In genomic region chr16:55543470-55543869, GRCh38 we compare ENCODE assay signal across 9 cellular contexts. TPM values are rescaled to one million over a fixed set of nuclear protein-coding genes. Genes with fewer than 3 reads are reported as not detected.
DNase-seq lines count a peak whose midpoint lies in the region; ATAC-seq, FAIRE-seq and TF ChIP-seq lines count a peak whose summit lies in the region.
"Had no signal": no experiment of that assay in that cellular context is flagged by ENCODE, and none has a peak within 500 bp of the region (broad histone marks: within the 10 kb centered on the region; RNA-seq: fewer than 3 reads in every experiment).

No MANE protein-coding gene starts in this region.

- TF ChIP-seq RAD21 in IMR-90 (IDR thresholded peaks at IDR 0.05; ENCODE audit: low read length) (peak; percentile 64), K562 (CRISPR knock-in tag; conservative IDR thresholded peaks at IDR 0.05 in 1 of 2, IDR thresholded peaks at IDR 0.05 in 1 of 2) (peak; percentile 55 to 59)

- H3K9ac ChIP-seq in IMR-90 (ENCODE audit: low read depth, low read length): no peak overlapping the region
- no peak overlapping the region for H3K9ac ChIP-seq in K562 (ENCODE audit: insufficient read depth in 1 of 2, low read depth in 2 of 2, low read length in 2 of 2)

- H3K27ac ChIP-seq in 22Rv1: no peak overlapping the region
- H3K27ac ChIP-seq in IMR-90 (ENCODE audit: insufficient read depth, low read length): no peak overlapping the region
- H3K27ac ChIP-seq in K562 (ENCODE audit: extremely low read depth, low read depth, low read length): no peak overlapping the region

- no peaks in the 10 kb centered on the region for H3K79me1 ChIP-seq in IMR-90 (ENCODE audit: low read depth in 1 of 2, low read length in 2 of 2)

- H3K4me1 ChIP-seq in IMR-90 (ENCODE audit: control insufficient read depth, insufficient read depth, low read length): peaks cover 6% of the 10 kb centered on the region
- no peaks in the 10 kb centered on the region for H3K4me1 ChIP-seq in K562 (replicated peaks in 1 of 2; ENCODE audit: control insufficient read depth in 2 of 2, insufficient read depth in 2 of 2, low read length in 2 of 2)
- H3K4me1 ChIP-seq: Caco-2 had no signal

- no peak overlapping the region for H3K18ac ChIP-seq in IMR-90 (ENCODE audit: low read depth, low read length)

- H3K4me1 Mint-ChIP-seq in effector memory CD8-positive, alpha-beta T cell (ENCODE audit: low read depth in 2 of 2): no peaks in the 10 kb centered on the region

- TF ChIP-seq EP300 in K562 (IDR thresholded peaks at IDR 0.05; ENCODE audit: low read length): no peak

- no peak overlapping the region for H4K91ac ChIP-seq in IMR-90 (ENCODE audit: insufficient read depth, low read depth, low read length)

- TF ChIP-seq POLR2A in IMR-90 (IDR thresholded peaks at IDR 0.05; ENCODE audit: low read depth, low read length) (no peak), K562 (conservative IDR thresholded peaks at IDR 0.05) (no peak)

- H3K36me3 ChIP-seq in IMR-90 (ENCODE audit: control insufficient read depth, insufficient read depth, low read length) (peaks cover 2% of the 10 kb centered on the region; the same call in 1 of the 2 replicates), K562 (ENCODE audit: control insufficient read depth, insufficient read depth, low read length) (no peaks in the 10 kb centered on the region)

- H2AK9ac ChIP-seq in IMR-90 (replicated peaks; ENCODE audit: low read depth, low read length, poor library complexity): no peak overlapping the region

- H3K56ac ChIP-seq in IMR-90 (ENCODE audit: extremely low read depth, insufficient read depth, low read length): no peak overlapping the region

- H2AFZ ChIP-seq in IMR-90 (replicated peaks; ENCODE audit: low read length, poor library complexity): no peak overlapping the region
- no peak overlapping the region for H2AFZ ChIP-seq in K562 (ENCODE audit: low read depth, low read length)

- H4K5ac ChIP-seq in IMR-90 (ENCODE audit: low read depth, low read length): no peak overlapping the region

- H4K8ac ChIP-seq in IMR-90 (ENCODE audit: low read depth in 2 of 2, low read length in 2 of 2): no peak overlapping the region

- in situ Hi-C loops in IMR-90 (cut with MboI; ENCODE audit: low sequenced_read_pairs): loop anchor here (5.0 to 10.0 kb wide), 2 partner anchors 76 to 301 kb away; no protein-coding TSS in a partner anchor
- in situ Hi-C loops in K562 (cut with MboI): no loop called here

- no peaks in the 10 kb centered on the region for H3K9me3 Mint-ChIP-seq in effector memory CD8-positive, alpha-beta T cell

- H2BK20ac ChIP-seq in IMR-90 (ENCODE audit: low read depth, low read length): no peak overlapping the region

- intact Hi-C loops in IMR-90 (cut with micrococcal nuclease) (loop anchor here (1.0 to 10.0 kb wide), 5 partner anchors 48 to 1599 kb away; no protein-coding TSS in a partner anchor), K562 (cut with micrococcal nuclease) (loop anchor here (1.0 kb wide), 1 partner anchor 78 kb away; no protein-coding TSS in a partner anchor)

- H3K4me2 ChIP-seq in IMR-90 (ENCODE audit: low read depth, low read length) (no peak overlapping the region), K562 (ENCODE audit: insufficient read depth, low read length) (no peak overlapping the region)

- H3K36me3 Mint-ChIP-seq in effector memory CD8-positive, alpha-beta T cell (ENCODE audit: insufficient read depth): no peaks in the 10 kb centered on the region

- H3K27ac Mint-ChIP-seq in effector memory CD8-positive, alpha-beta T cell: no peak overlapping the region

- no peaks in the 10 kb centered on the region for H3K79me2 ChIP-seq in K562 (ENCODE audit: control insufficient read depth, insufficient read depth, low read length)

- no peak overlapping the region for H3K23ac ChIP-seq in IMR-90 (ENCODE audit: low read depth, low read length)

- CTCF ChIA-PET in IMR-90 (lab: Yijun Ruan, JAX) (interaction anchor here (2.5 kb wide), 1 partner anchor 79 kb away, joined by 14 read pairs; no protein-coding TSS in a partner anchor), K562 (lab: Yijun Ruan, JAX; ENCODE audit: low intra/inter-chr PET ratio) (interaction anchor here (1.3 to 5.0 kb wide), 5 partner anchors 47 to 159 kb away, joined by 3 to 64 read pairs (median 8); no protein-coding TSS in a partner anchor)

- H3K9me1 ChIP-seq in IMR-90 (ENCODE audit: insufficient read depth, low read length) (peaks cover 6% of the 10 kb centered on the region), K562 (ENCODE audit: control insufficient read depth, insufficient read depth, low read length) (no peaks in the 10 kb centered on the region)

- no peak overlapping the region for H2BK5ac ChIP-seq in IMR-90 (ENCODE audit: low read depth, low read length, poor library complexity, severe bottlenecking)

- no peak for FAIRE-seq in K562 (lab: Jason Lieb, UNC)

- H2BK15ac ChIP-seq in IMR-90 (ENCODE audit: low read depth, low read length): no peak overlapping the region

- dilution Hi-C loops in IMR-90 (cut with HindIII; ENCODE audit: low sequenced_read_pairs, unreplicated experiment): no loop called here

- ATAC-seq in IMR-90 (ENCODE audit: low read depth): peak; percentile 67
- no peak for ATAC-seq in K562
- no peak for ATAC-seq in GM18909 (IDR thresholded peaks at IDR 0.05; ENCODE audit: poor library complexity, unreplicated experiment)
- ATAC-seq in effector memory CD8-positive, alpha-beta T cell (replicated peaks): no peak

- no peaks in the 10 kb centered on the region for H3K9me3 ChIP-seq in IMR-90 (ENCODE audit: control insufficient read depth, insufficient read depth, low read length)
- no peaks in the 10 kb centered on the region for H3K9me3 ChIP-seq in K562 (replicated peaks; ENCODE audit: control insufficient read depth, insufficient read depth, low read depth, low read length)
- H3K9me3 ChIP-seq: Caco-2 had no signal

- no peaks in the 10 kb centered on the region for H3K27me3 ChIP-seq in IMR-90 (ENCODE audit: control insufficient read depth, insufficient read depth, low read length)
- no peaks in the 10 kb centered on the region for H3K27me3 ChIP-seq in K562 (ENCODE audit: control insufficient read depth in 2 of 2, insufficient read depth in 2 of 2, low read length in 2 of 2)

- H3K4me3 Mint-ChIP-seq in effector memory CD8-positive, alpha-beta T cell: no peak overlapping the region

- H3K14ac ChIP-seq in IMR-90 (replicated peaks; ENCODE audit: low read depth, low read length): no peak overlapping the region

- H3K4ac ChIP-seq in IMR-90 (ENCODE audit: low read depth, low read length): no peak overlapping the region

- TF ChIP-seq CTCF in 22Rv1 (IDR thresholded peaks at IDR 0.05) (0 out of 2 replicates have a peak, but pooled peaks have one; percentile 16), IMR-90 (conservative IDR thresholded peaks at IDR 0.05; ENCODE audit: low read depth, low read length) (peak; percentile 59), K562 (IDR thresholded peaks at IDR 0.05 in 2 of 3, conservative IDR thresholded peaks at IDR 0.05 in 1 of 3; ENCODE audit: insufficient read depth in 2 of 3, low read depth in 1 of 3, low read length in 3 of 3) (peak in 1 of 3 experiments; percentile 53; a peak in 2 of 6 replicates)

- peaks cover 8 to 10% of the 10 kb centered on the region in 2 donors for H3K27me3 Mint-ChIP-seq in effector memory CD8-positive, alpha-beta T cell

- no CpG with 5 or more reads among the region's 2 CpGs for WGBS in IMR-90 (ENCODE audit: extremely low coverage in 2 of 2, insufficient read length in 1 of 2), 2 experiments
- 2% methylated on average over 2 of the region's 2 CpGs for WGBS in K562 (ENCODE audit: insufficient coverage, low coverage, missing lambda C conversion rate)

- DNase-seq in IMR-90 (peak; percentile 41), K562 (ENCODE audit: extremely low read depth in 1 of 4, low spot score in 3 of 4) (peak in 1 of 4 experiments; percentile 11), left kidney (ENCODE audit: low read depth, low spot score) (peak; percentile 40), NCI-H226 (no peak)
- DNase-seq in effector memory CD8-positive, alpha-beta T cell: no peak
- DNase-seq in activated CD4-positive, CD25-positive, alpha-beta regulatory T cell (lab: John Stamatoyannopoulos, UW): no peak

- H3K4me3 ChIP-seq in IMR-90 (ENCODE audit: insufficient read depth, low read depth, low read length): no peak overlapping the region
- no peak overlapping the region for H3K4me3 ChIP-seq in K562

- H4K20me1 ChIP-seq in IMR-90 (ENCODE audit: insufficient read depth, low read length) (no peaks in the 10 kb centered on the region), K562 (replicated peaks; ENCODE audit: control insufficient read depth, insufficient read depth, low read length) (peaks cover 3% of the 10 kb centered on the region; the same call in 1 of the 2 replicates)

- POLR2A ChIA-PET in IMR-90 (lab: Charles Lee; ENCODE audit: unreplicated experiment) (interaction anchor here (0.5 kb wide), 1 partner anchor 63 kb away, joined by 3 read pairs; no protein-coding TSS in a partner anchor), K562 (lab: Yijun Ruan, JAX) (no interaction called here)

- no peak overlapping the region for H2BK120ac ChIP-seq in IMR-90 (ENCODE audit: low read depth, low read length)

- BruUV-seq in IMR-90 (replicated peaks; lab: Mats Ljungman, UMichigan): no TSS peak
- BruUV-seq in K562 (replicated peaks; lab: Mats Ljungman, UMichigan): no TSS peak

- H2AK5ac ChIP-seq in IMR-90 (ENCODE audit: low read depth, low read length): no peak overlapping the region

RNA-seq across cellular contexts. Expression of gene CAPNS2, which starts 23.0 kb away (rescaled TPM):
- 0.56 and 0.72 TPM in 2 replicates for total RNA-seq in IMR-90 (2012; rRNA removed)
- polyA plus RNA-seq in IMR-90 (2012; rRNA removed): 0.09 TPM in 1 of 2 replicates, not detected in the other
- polyA plus RNA-seq in IMR-90 (2012; cell fraction: cytosol; rRNA removed): not detected in 2 replicates
- 0.23 and 0.39 TPM in 2 replicates for polyA plus RNA-seq in IMR-90 (2012; cell fraction: nucleus; rRNA removed; ENCODE audit: low replicate concordance)
- total RNA-seq in K562 (2011; cell fraction: chromatin; rRNA removed; ENCODE audit: low replicate concordance): 0.30 TPM in 1 of 2 replicates, not detected in the other
- not detected in 2 replicates for total RNA-seq in K562 (2011; cell fraction: nucleolus; rRNA removed)
- 0.81 TPM in 1 of 2 replicates, not detected in the other for total RNA-seq in K562 (2011; cell fraction: nucleoplasm; rRNA removed)
- total RNA-seq in K562 (2014; rRNA removed): not detected in 2 replicates
- total RNA-seq in K562 (2014; rRNA removed; fragmentation: Illumina TruSeq; extraction: Trizol): 0.33 and 0.48 TPM in 2 replicates
- total RNA-seq in K562 (2015; rRNA removed; fragmentation: Illumina TruSeq; extraction: Trizol): 0.14 and 0.38 TPM in 2 replicates
- total RNA-seq in K562 (2021): 0.36 and 0.38 TPM in 2 replicates
- polyA plus RNA-seq in K562 (2011; rRNA removed): not detected in 2 replicates
- polyA plus RNA-seq in K562 (2011; cell fraction: cytosol; rRNA removed): not detected in 2 replicates
- not detected in 2 replicates for polyA plus RNA-seq in K562 (2011; cell fraction: nucleus; rRNA removed)
- 0.08 and 0.10 TPM in 2 replicates for polyA plus RNA-seq in K562 (2012)
- polyA plus RNA-seq in K562 (2014; fragmentation: Illumina TruSeq; extraction: Trizol): 0.12 TPM in 1 of 2 replicates, not detected in the other
- under 1 TPM; 0.24 to 0.65 TPM for polyA plus RNA-seq in K562 (2014; fragmentation: Nextera tagmentation; extraction: Ambion mirVana)
- polyA plus RNA-seq in K562 (2014; rRNA removed): 0.12 TPM in 1 of 2 replicates, not detected in the other
- polyA minus RNA-seq in K562 (2011; rRNA and poly(A)+ RNA removed): 0.28 TPM in 1 of 2 replicates, not detected in the other
- polyA minus RNA-seq in K562 (2011; cell fraction: cytosol; rRNA and poly(A)+ RNA removed): not detected in 2 replicates
- 1.00 TPM in 1 of 2 replicates, not detected in the other for polyA minus RNA-seq in K562 (2011; cell fraction: nucleus; rRNA and poly(A)+ RNA removed)
- total RNA-seq: Caco-2 had no signal

RNA-seq across cellular contexts. Expression of gene LPCAT2, which starts 34.6 kb away (rescaled TPM):
- total RNA-seq in IMR-90 (2012; rRNA removed): 8.6 and 15.6 TPM in 2 replicates
- 6.0 and 8.7 TPM in 2 replicates for polyA plus RNA-seq in IMR-90 (2012; rRNA removed)
- polyA plus RNA-seq in IMR-90 (2012; cell fraction: cytosol; rRNA removed): 3.1 and 7.7 TPM in 2 replicates
- polyA plus RNA-seq in IMR-90 (2012; cell fraction: nucleus; rRNA removed; ENCODE audit: low replicate concordance): 16.6 and 16.7 TPM in 2 replicates
- 1.4 and 6.9 TPM in 2 replicates for total RNA-seq in K562 (2011; cell fraction: chromatin; rRNA removed; ENCODE audit: low replicate concordance)
- total RNA-seq in K562 (2011; cell fraction: nucleolus; rRNA removed): 3.5 and 5.8 TPM in 2 replicates
- total RNA-seq in K562 (2011; cell fraction: nucleoplasm; rRNA removed): 3.7 and 5.6 TPM in 2 replicates
- 7.2 and 8.6 TPM in 2 replicates for total RNA-seq in K562 (2014; rRNA removed)
- 11.4 and 14.0 TPM in 2 replicates for total RNA-seq in K562 (2014; rRNA removed; fragmentation: Illumina TruSeq; extraction: Trizol)
- total RNA-seq in K562 (2015; rRNA removed; fragmentation: Illumina TruSeq; extraction: Trizol): 12.6 and 13.8 TPM in 2 replicates
- total RNA-seq in K562 (2021): 13.1 and 15.0 TPM in 2 replicates
- polyA plus RNA-seq in K562 (2011; rRNA removed): 3.2 and 4.4 TPM in 2 replicates
- 1.6 and 1.7 TPM in 2 replicates for polyA plus RNA-seq in K562 (2011; cell fraction: cytosol; rRNA removed)
- polyA plus RNA-seq in K562 (2011; cell fraction: nucleus; rRNA removed): 2.2 and 2.7 TPM in 2 replicates
- 12.2 and 15.3 TPM in 2 replicates for polyA plus RNA-seq in K562 (2012)
- 6.5 and 7.3 TPM in 2 replicates for polyA plus RNA-seq in K562 (2014; fragmentation: Illumina TruSeq; extraction: Trizol)
- polyA plus RNA-seq in K562 (2014; fragmentation: Nextera tagmentation; extraction: Ambion mirVana): 1 to 10 TPM; 2.9 to 3.1 TPM
- 7.8 and 8.3 TPM in 2 replicates for polyA plus RNA-seq in K562 (2014; rRNA removed)
- 1.5 and 2.5 TPM in 2 replicates for polyA minus RNA-seq in K562 (2011; rRNA and poly(A)+ RNA removed)
- polyA minus RNA-seq in K562 (2011; cell fraction: cytosol; rRNA and poly(A)+ RNA removed): 1.4 and 1.9 TPM in 2 replicates
- 2.6 TPM in 2 replicates for polyA minus RNA-seq in K562 (2011; cell fraction: nucleus; rRNA and poly(A)+ RNA removed)

Comparison
In these comparisons a context has a peak if more than half of its experiments do, and no peak if none do; other contexts are left out.
1. DNase-seq: peak in IMR-90 (single experiment) and left kidney (single experiment); none in NCI-H226 (single experiment), effector memory CD8-positive, alpha-beta T cell (0 of 3) and activated CD4-positive, CD25-positive, alpha-beta regulatory T cell (0 of 4).